In the genomic region with DNA sequence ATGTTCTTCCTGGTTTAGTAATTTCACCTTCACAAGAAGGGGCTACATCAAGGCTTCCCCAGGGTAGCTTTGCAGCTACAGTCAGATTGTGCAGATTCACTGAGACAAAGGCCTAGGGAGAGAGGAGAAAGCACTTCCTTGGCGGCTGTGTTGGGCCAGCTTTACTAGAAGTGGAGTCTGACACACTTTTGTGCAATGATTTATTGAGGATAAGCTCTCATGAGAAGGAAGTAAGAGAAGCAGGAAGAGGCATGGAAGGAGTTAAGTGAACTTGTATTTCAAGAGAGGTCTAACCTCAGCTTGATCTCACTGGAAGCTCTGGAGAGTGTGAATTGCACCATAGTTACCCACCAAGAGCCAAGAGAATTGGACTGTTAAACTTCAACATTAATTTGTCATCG, we compare ENCODE assay signal across 12 cellular contexts.
DNase-seq lines count a peak whose midpoint lies in the region; ATAC-seq and TF ChIP-seq lines count a peak whose summit lies in the region.
"Had no signal": no experiment of that assay in that cellular context is flagged by ENCODE, and none has a peak within 500 bp of the region (broad histone marks: within the 10 kb centered on the region; RNA-seq: fewer than 3 reads in every experiment).

No MANE protein-coding gene starts in this region.

- H3K4me3 ChIP-seq in fibroblast of mammary gland (ENCODE audit: control insufficient read depth, low read depth, low read length): no peak overlapping the region
- H3K4me3 ChIP-seq: SJCRH30 had no signal

- peak overlapping the region; percentile 54 for H3K27ac Mint-ChIP-seq in activated T-cell treated with anti-CD3 and anti-CD28 coated beads, Interleukin-2, amount 50 U/mL, for 72 hours
- H3K27ac Mint-ChIP-seq in T-cell: peak overlapping the region; percentile 80 to 82
- peak overlapping the region; percentile 87 to 91 for H3K27ac Mint-ChIP-seq in stimulated activated naive CD8-positive, alpha-beta T cell treated with anti-CD3 and anti-CD28 coated beads, Interleukin-15, amount 100 ng/mL, for 72 hours

- TF ChIP-seq CTCF in fibroblast of mammary gland (conservative IDR thresholded peaks at IDR 0.05; ENCODE audit: control insufficient read depth, insufficient read depth, low read depth, low read length): no peak

- ATAC-seq in activated T-cell treated with anti-CD3 and anti-CD28 coated beads, Interleukin-2, amount 50 U/mL, for 72 hours (replicated peaks in 1 of 2): peak; percentile 67 to 70
- ATAC-seq in T-cell (replicated peaks in 1 of 4): no peak
- peak; percentile 63 for ATAC-seq in stimulated activated naive CD8-positive, alpha-beta T cell treated with anti-CD3 and anti-CD28 coated beads, Interleukin-15, amount 100 ng/mL, for 72 hours
- ATAC-seq in GM21529 (IDR thresholded peaks at IDR 0.05; ENCODE audit: unreplicated experiment): no peak
- ATAC-seq in GM18861 (IDR thresholded peaks at IDR 0.05; ENCODE audit: unreplicated experiment): no peak

- H3K36me3 Mint-ChIP-seq in activated T-cell treated with anti-CD3 and anti-CD28 coated beads, Interleukin-2, amount 50 U/mL, for 72 hours (ENCODE audit: insufficient read depth in 2 of 2): peaks cover 20 to 39% of the 10 kb centered on the region in 2 donors
- peaks cover 76% of the 10 kb centered on the region for H3K36me3 Mint-ChIP-seq in T-cell

- CTCF ChIA-PET in T-cell (lab: Charles Lee): interaction anchor here (0.5 to 1.7 kb wide), 2 partner anchors 11 to 1125 kb away, joined by 3 to 9 read pairs; no protein-coding TSS in a partner anchor

- H3K4me3 Mint-ChIP-seq in activated T-cell treated with anti-CD3 and anti-CD28 coated beads, Interleukin-2, amount 50 U/mL, for 72 hours: peak overlapping the region; percentile 21 to 35
- H3K4me3 Mint-ChIP-seq in T-cell: peak overlapping the region in 1 of 3 donors; percentile 55
- peak overlapping the region; percentile 21 to 51 for H3K4me3 Mint-ChIP-seq in stimulated activated naive CD8-positive, alpha-beta T cell treated with anti-CD3 and anti-CD28 coated beads, Interleukin-15, amount 100 ng/mL, for 72 hours

- peaks cover 97% of the 10 kb centered on the region for H3K4me1 Mint-ChIP-seq in activated T-cell treated with anti-CD3 and anti-CD28 coated beads, Interleukin-2, amount 50 U/mL, for 72 hours (ENCODE audit: low read depth)
- H3K4me1 Mint-ChIP-seq in T-cell: peaks cover 99% of the 10 kb centered on the region in 3 donors
- peaks cover 98% of the 10 kb centered on the region for H3K4me1 Mint-ChIP-seq in stimulated activated naive CD8-positive, alpha-beta T cell treated with anti-CD3 and anti-CD28 coated beads, Interleukin-15, amount 100 ng/mL, for 72 hours

- H3K9me3 Mint-ChIP-seq in activated T-cell treated with anti-CD3 and anti-CD28 coated beads, Interleukin-2, amount 50 U/mL, for 72 hours: no peaks in the 10 kb centered on the region
- no peaks in the 10 kb centered on the region for H3K9me3 Mint-ChIP-seq in T-cell
- no peaks in the 10 kb centered on the region for H3K9me3 Mint-ChIP-seq in stimulated activated naive CD8-positive, alpha-beta T cell treated with anti-CD3 and anti-CD28 coated beads, Interleukin-15, amount 100 ng/mL, for 72 hours

- DNase-seq in activated T-cell treated with anti-CD3 and anti-CD28 coated beads, Interleukin-2, amount 50 U/mL, for 72 hours: peak in 1 of 2 donors; percentile 43
- DNase-seq in activated T-cell treated with anti-CD3 and anti-CD28 coated beads, Interleukin-2, amount 50 U/mL, for 48 hours: no peak
- no peak for DNase-seq in T-cell
- peak; percentile 53 for DNase-seq in fibroblast of mammary gland (ENCODE audit: low read depth)
- peak in 1 of 2 donors; percentile 33 for DNase-seq in stimulated activated naive CD8-positive, alpha-beta T cell treated with anti-CD3 and anti-CD28 coated beads, Interleukin-15, amount 100 ng/mL, for 72 hours
- no peak for DNase-seq in NCI-H2227 treated with DMSO at 0.1 percent for 48 hours (lab: John Stamatoyannopoulos, UW)
- DNase-seq: activated CD4-positive, alpha-beta T cell treated with anti-CD3 and anti-CD28 coated beads for 48 hours; NCI-H1105 treated with DMSO at 0.1 percent for 48 hours; NCI-H524 treated with DMSO at 0.1 percent for 48 hours; SJCRH30 had no signal

- H3K27me3 Mint-ChIP-seq in activated T-cell treated with anti-CD3 and anti-CD28 coated beads, Interleukin-2, amount 50 U/mL, for 72 hours (ENCODE audit: low read depth): no peaks in the 10 kb centered on the region
- no peaks in the 10 kb centered on the region for H3K27me3 Mint-ChIP-seq in T-cell
- H3K27me3 Mint-ChIP-seq in stimulated activated naive CD8-positive, alpha-beta T cell treated with anti-CD3 and anti-CD28 coated beads, Interleukin-15, amount 100 ng/mL, for 72 hours: no peaks in the 10 kb centered on the region

- POLR2A ChIA-PET in T-cell (lab: Charles Lee): interaction anchor here in 1 of 2 donors (0.6 kb wide), 1 partner anchor 361 kb away, joined by 3 read pairs; no protein-coding TSS in a partner anchor

Comparison
In these comparisons a context has a peak if more than half of its experiments do, and no peak if none do; other contexts are left out.
1. ATAC-seq: peak in activated T-cell treated with anti-CD3 and anti-CD28 coated beads, Interleukin-2, amount 50 U/mL, for 72 hours (2 of 2) and stimulated activated naive CD8-positive, alpha-beta T cell treated with anti-CD3 and anti-CD28 coated beads, Interleukin-15, amount 100 ng/mL, for 72 hours (single experiment); none in T-cell (0 of 4), GM21529 (single experiment) and GM18861 (single experiment).
2. Peak in every context shown above with its lines, with median percentiles within 50 percentile points of each other: H3K27ac Mint-ChIP-seq.